In genomic region chrX:77910108-77910840, GRCh38 we compare ENCODE assay signal across 8 cellular contexts. TPM values are rescaled to one million over a fixed set of nuclear protein-coding genes. Genes with fewer than 3 reads are reported as not detected.
DNase-seq lines count a peak whose midpoint lies in the region; ATAC-seq and TF ChIP-seq lines count a peak whose summit lies in the region.

ATP7A (plus strand) TSS chrX:77910693; CDS start chrX:77971642, 60,949 bp downstream.

- peaks cover 22% of the 10 kb centered on the region for H3K4me1 ChIP-seq in CD8-positive, alpha-beta memory T cell (ENCODE audit: insufficient read depth, low read length)

- CTCF ChIA-PET in CD8-positive, alpha-beta memory T cell (lab: Charles Lee) = interaction anchor here (1.0 to 6.9 kb wide), 6 partner anchors 10 to 182 kb away, joined by 4 to 37 read pairs (median 5); partner anchors contain the start of genes COX7B and MAGT1
- CTCF ChIA-PET in activated CD8-positive, alpha-beta T cell treated with anti-CD3 and anti-CD28 coated beads for 36 hours (lab: Charles Lee) = interaction anchor here (1.0 to 3.2 kb wide), 6 partner anchors 10 to 183 kb away, joined by 3 to 17 read pairs (median 6); partner anchors contain the start of gene COX7B

- no peaks in the 10 kb centered on the region for H3K36me3 ChIP-seq in CD8-positive, alpha-beta memory T cell (ENCODE audit: insufficient read depth, low read length)

- peak; percentile 84 to 96 (median 88) for DNase-seq in CD8-positive, alpha-beta memory T cell
- DNase-seq in HL-60 (ENCODE audit: low read depth in 1 of 2, low spot score in 1 of 2) (peak; percentile 77 to 93), NCI-H82 treated with DMSO at 0.1 percent for 48 hours (lab: John Stamatoyannopoulos, UW; ENCODE audit: unreplicated experiment) (peak; percentile 93), memory B cell (ENCODE audit: low spot score in 2 of 2) (peak; percentile 70 to 80)
- peak; percentile 95 for DNase-seq in activated CD8-positive, alpha-beta T cell treated with anti-CD3 and anti-CD28 coated beads for 36 hours
- DNase-seq in effector CD8-positive, alpha-beta T cell (lab: John Stamatoyannopoulos, UW) = peak; percentile 84
- DNase-seq in stimulated activated CD8-positive, alpha-beta memory T cell treated with anti-CD3 and anti-CD28 coated beads, Interleukin-12 subunit alpha, Interleukin-12 subunit beta, amount 100 ng/mL, for 1 hour (ENCODE audit: low read depth) = peak; percentile 82

- peaks cover 0 to 4% of the 10 kb centered on the region in 2 donors for H3K27me3 Mint-ChIP-seq in CD8-positive, alpha-beta memory T cell
- H3K27me3 Mint-ChIP-seq in activated CD8-positive, alpha-beta T cell treated with anti-CD3 and anti-CD28 coated beads for 36 hours = no peaks in the 10 kb centered on the region
- H3K27me3 Mint-ChIP-seq in memory B cell = no peaks in the 10 kb centered on the region

- H3K4me1 Mint-ChIP-seq in CD8-positive, alpha-beta memory T cell = peaks cover 18 to 22% (median 21%) of the 10 kb centered on the region in 3 donors
- H3K4me1 Mint-ChIP-seq in activated CD8-positive, alpha-beta T cell treated with anti-CD3 and anti-CD28 coated beads for 36 hours (ENCODE audit: low read depth) = peaks cover 15% of the 10 kb centered on the region
- peaks cover 9% of the 10 kb centered on the region for H3K4me1 Mint-ChIP-seq in memory B cell

- intact Hi-C loops in activated CD8-positive, alpha-beta T cell treated with anti-CD3 and anti-CD28 coated beads for 36 hours (cut with micrococcal nuclease) = loop anchor here (1.0 to 10.0 kb wide), 3 partner anchors 10 to 185 kb away; no protein-coding TSS in a partner anchor

- H3K9me3 Mint-ChIP-seq in CD8-positive, alpha-beta memory T cell = no peaks in the 10 kb centered on the region
- no peaks in the 10 kb centered on the region for H3K9me3 Mint-ChIP-seq in activated CD8-positive, alpha-beta T cell treated with anti-CD3 and anti-CD28 coated beads for 36 hours
- no peaks in the 10 kb centered on the region for H3K9me3 Mint-ChIP-seq in memory B cell

- TF ChIP-seq CTCF in HL-60 (IDR thresholded peaks at IDR 0.05; ENCODE audit: insufficient read depth, low read length) = peak; percentile 28
- TF ChIP-seq CTCF in activated CD8-positive, alpha-beta T cell treated with anti-CD3 and anti-CD28 coated beads for 36 hours (IDR thresholded peaks at IDR 0.05) = no peak

- ATAC-seq in GM19463 (IDR thresholded peaks at IDR 0.05; ENCODE audit: unreplicated experiment) = peak; percentile 96
- ATAC-seq in activated CD8-positive, alpha-beta T cell treated with anti-CD3 and anti-CD28 coated beads for 36 hours = peak; percentile 93
- ATAC-seq in memory B cell (ENCODE audit: low read depth) = peak; percentile 93

- POLR2A ChIA-PET in CD8-positive, alpha-beta memory T cell (lab: Charles Lee) = interaction anchor here (0.6 to 2.2 kb wide), 4 partner anchors 11 to 163 kb away, joined by 3 to 21 read pairs (median 4); partner anchors contain the start of genes COX7B and MAGT1
- POLR2A ChIA-PET in activated CD8-positive, alpha-beta T cell treated with anti-CD3 and anti-CD28 coated beads for 36 hours (lab: Charles Lee) = interaction anchor here (0.6 to 2.3 kb wide), 6 partner anchors 10 to 332 kb away, joined by 3 to 21 read pairs (median 3); partner anchors contain the start of gene COX7B

- peak within 1 kb of the TSS; percentile 89 to 100 (median 98) for H3K27ac Mint-ChIP-seq in CD8-positive, alpha-beta memory T cell
- H3K27ac Mint-ChIP-seq in activated CD8-positive, alpha-beta T cell treated with anti-CD3 and anti-CD28 coated beads for 36 hours = peak within 1 kb of the TSS; percentile 98
- H3K27ac Mint-ChIP-seq in memory B cell = peak within 1 kb of the TSS; percentile 99

- peak within 1 kb of the TSS; percentile 94 for H3K4me3 ChIP-seq in CD8-positive, alpha-beta memory T cell (ENCODE audit: low read length)
- H3K4me3 ChIP-seq in HL-60 (replicated peaks; ENCODE audit: insufficient read depth, low read length) = peak within 1 kb of the TSS; percentile 55

- H3K4me3 Mint-ChIP-seq in CD8-positive, alpha-beta memory T cell = peak within 1 kb of the TSS; percentile 92 to 99 (median 95)
- H3K4me3 Mint-ChIP-seq in activated CD8-positive, alpha-beta T cell treated with anti-CD3 and anti-CD28 coated beads for 36 hours = peak within 1 kb of the TSS; percentile 83
- peak within 1 kb of the TSS; percentile 99 for H3K4me3 Mint-ChIP-seq in memory B cell

- H3K36me3 Mint-ChIP-seq in CD8-positive, alpha-beta memory T cell = peaks cover 0 to 14% (median 0%) of the 10 kb centered on the region in 3 donors
- no peaks in the 10 kb centered on the region for H3K36me3 Mint-ChIP-seq in activated CD8-positive, alpha-beta T cell treated with anti-CD3 and anti-CD28 coated beads for 36 hours (ENCODE audit: low read depth)
- H3K36me3 Mint-ChIP-seq in memory B cell = no peaks in the 10 kb centered on the region

- H3K27ac ChIP-seq in CD8-positive, alpha-beta memory T cell (ENCODE audit: low read depth, low read length) = peak within 1 kb of the TSS; percentile 82
- H3K27ac ChIP-seq in HL-60 (replicated peaks) = peak within 1 kb of the TSS; percentile 60

- H3K9me3 ChIP-seq in CD8-positive, alpha-beta memory T cell (ENCODE audit: low read length) = no peaks in the 10 kb centered on the region

- H3K27me3 ChIP-seq in CD8-positive, alpha-beta memory T cell (ENCODE audit: insufficient read depth, low read length, poor library complexity, severe bottlenecking) = no peaks in the 10 kb centered on the region
- no peaks in the 10 kb centered on the region for H3K27me3 ChIP-seq in HL-60 (ENCODE audit: insufficient read depth, poor library complexity, severe bottlenecking)

RNA-seq across cellular contexts. Expression of gene ATP7A, which starts in this region (rescaled TPM):
- total RNA-seq in CD8-positive, alpha-beta memory T cell = 1 to 10 TPM; 5.8 to 6.5 TPM
- polyA plus RNA-seq in CD8-positive, alpha-beta memory T cell = 4.6 TPM
- total RNA-seq in activated CD8-positive, alpha-beta T cell treated with anti-CD3 and anti-CD28 coated beads for 36 hours = 1 to 10 TPM; 7.4 to 8.7 TPM

Comparison
In these comparisons a context has a peak if more than half of its experiments do, and no peak if none do; other contexts are left out.
1. Peak in every context shown above with its lines: DNase-seq, ATAC-seq, H3K4me3 ChIP-seq and H3K27ac ChIP-seq.